9 cellular contexts compared by ENCODE assay signal in genomic region chrX:134186362-134187121, GRCh38. TPM values are rescaled to one million over a fixed set of nuclear protein-coding genes. Genes with fewer than 3 reads are reported as not detected.
DNase-seq lines count a peak whose midpoint lies in the region; ATAC-seq, FAIRE-seq and TF ChIP-seq lines count a peak whose summit lies in the region.
"Had no signal": no experiment of that assay in that cellular context is flagged by ENCODE, and none has a peak within 500 bp of the region (broad histone marks: within the 10 kb centered on the region; RNA-seq: fewer than 3 reads in every experiment).

No MANE protein-coding gene starts in this region.

- H3K4me1 Mint-ChIP-seq in H9 = peaks cover 19 to 32% of the 10 kb centered on the region in 2 experiments

- no peak overlapping the region for H2BK120ac ChIP-seq in H9 (ENCODE audit: low read depth, low read length, poor library complexity, severe bottlenecking)

- H3K4ac ChIP-seq in H9 (ENCODE audit: low read depth, low read length) = no peak overlapping the region

- H2AK5ac ChIP-seq in H9 (ENCODE audit: insufficient read length, low read length) = no peak overlapping the region

- no peak overlapping the region for H3K4me2 ChIP-seq in H9 (ENCODE audit: insufficient read depth, insufficient read length, low read length)

- ATAC-seq in HG02642 (IDR thresholded peaks at IDR 0.05; ENCODE audit: poor library complexity, unreplicated experiment) (peak; percentile 84), GM21526 (IDR thresholded peaks at IDR 0.05; ENCODE audit: low FRiP score, unreplicated experiment) (no peak)

- H3K27ac ChIP-seq in H9 (ENCODE audit: insufficient read length, low read depth, low read length) = no peak overlapping the region

- in situ Hi-C loops in GM13976 (cut with MboI; ENCODE audit: low sequenced_read_pairs, unreplicated experiment) = no loop called here
- in situ Hi-C loops in SK-MEL-5 (cut with HindIII; ENCODE audit: low pct_unique_long_range_greater_than_20kb, low sequenced_read_pairs) = no loop called here

- H3K23ac ChIP-seq in H9 (ENCODE audit: insufficient read length, low read depth, low read length) = no peak overlapping the region

- H3K36me3 ChIP-seq in bronchial epithelial cell (ENCODE audit: control insufficient read depth, insufficient read depth, low read length) = no peaks in the 10 kb centered on the region

- no peak for TF ChIP-seq CTCF in GM13976 (IDR thresholded peaks at IDR 0.05; ENCODE audit: borderline replicate concordance, control extremely low read depth, extremely low read depth, insufficient read depth, missing control alignments)
- no peak for TF ChIP-seq CTCF in bronchial epithelial cell (IDR thresholded peaks at IDR 0.05; ENCODE audit: insufficient read depth, low read length, severe bottlenecking)
- TF ChIP-seq CTCF in H9 (conservative IDR thresholded peaks at IDR 0.05) = no peak

- no peak overlapping the region for H2BK15ac ChIP-seq in H9 (ENCODE audit: low read depth, low read length)

- peaks cover 6% of the 10 kb centered on the region for H3K27me3 Mint-ChIP-seq in H9 (ENCODE audit: low read depth)

- no peak overlapping the region for H4K8ac ChIP-seq in H9 (replicated peaks; ENCODE audit: insufficient read length, low read depth, low read length)

- no peaks in the 10 kb centered on the region for H3K27me3 ChIP-seq in bronchial epithelial cell (ENCODE audit: control insufficient read depth, insufficient read depth, low read length)
- no peaks in the 10 kb centered on the region for H3K27me3 ChIP-seq in H9 (ENCODE audit: insufficient read depth, low read length)

- H2BK20ac ChIP-seq in H9 (ENCODE audit: low read depth, low read length, poor library complexity, severe bottlenecking) = no peak overlapping the region

- no peaks in the 10 kb centered on the region for H3K9me3 ChIP-seq in H9 (ENCODE audit: control insufficient read depth, low read depth, low read length)

- H2AFZ ChIP-seq in H9 (ENCODE audit: low read length) = no peak overlapping the region

- no peak overlapping the region for H3K18ac ChIP-seq in H9 (ENCODE audit: insufficient read length, low read depth, low read length)

- no peak overlapping the region for H3T11ph ChIP-seq in H9 (ENCODE audit: low read length)

- DNase-seq in GM13976 (ENCODE audit: low spot score) (peak; percentile 6), SK-MEL-5 (ENCODE audit: low read depth, low spot score) (peak; percentile 47), bronchial epithelial cell (ENCODE audit: low read depth) (peak; percentile 14), NCI-H2171 (lab: John Stamatoyannopoulos, UW) (no peak), NCI-H2081 (lab: John Stamatoyannopoulos, UW) (no peak), H9 (no peak)

- H3K4me1 ChIP-seq in H9 (ENCODE audit: insufficient read depth, low read length) = no peaks in the 10 kb centered on the region; the same call in 1 of the 2 replicates

- no peaks in the 10 kb centered on the region for H3K23me2 ChIP-seq in H9 (ENCODE audit: insufficient read length, low read depth, low read length, poor library complexity, severe bottlenecking)

- H3K79me1 ChIP-seq in H9 (ENCODE audit: insufficient read depth, low read depth, low read length, poor library complexity, severe bottlenecking) = no peaks in the 10 kb centered on the region

- H3K9me3 Mint-ChIP-seq in H9 = peaks cover 0 to 29% of the 10 kb centered on the region in 2 experiments; a peak in 2 of 5 replicates
- H3K9me3 Mint-ChIP-seq: brain had no signal

- H3K14ac ChIP-seq in H9 (ENCODE audit: insufficient read depth, low read length) = no peak overlapping the region

- no CpG with 5 or more reads among the region's 8 CpGs for WGBS in H9 (ENCODE audit: extremely low coverage, insufficient read length, low lambda C conversion rate)

- H3K4me3 Mint-ChIP-seq in H9 = no peak overlapping the region

- H2BK5ac ChIP-seq in H9 (ENCODE audit: insufficient read length, low read length) = no peak overlapping the region

- H3K27ac Mint-ChIP-seq in H9 = no peak overlapping the region; a peak in 1 of 7 replicates

- H3K56ac ChIP-seq in H9 (ENCODE audit: insufficient read length, low read depth, low read length) = no peak overlapping the region

- no peaks in the 10 kb centered on the region for H4K20me1 ChIP-seq in H9 (ENCODE audit: control insufficient read depth, insufficient read depth, insufficient read length)

- H4K91ac ChIP-seq in H9 (ENCODE audit: insufficient read length, low read depth, low read length) = no peak overlapping the region

- H3K9ac ChIP-seq in H9 (ENCODE audit: extremely low read depth, insufficient read length, low read length) = no peak overlapping the region

- peaks cover 0 to 2% (median 0%) of the 10 kb centered on the region in 3 experiments; a peak in 1 of 7 replicates for H3K36me3 Mint-ChIP-seq in H9 (ENCODE audit: insufficient read depth in 1 of 3, low read depth in 3 of 3)
- H3K36me3 Mint-ChIP-seq: brain had no signal

- no peak overlapping the region for H2BK12ac ChIP-seq in H9 (ENCODE audit: insufficient read length, low read depth, low read length)

- FAIRE-seq in bronchial epithelial cell (lab: Jason Lieb, UNC) = no peak

- no peaks in the 10 kb centered on the region for H3K79me2 ChIP-seq in H9 (ENCODE audit: insufficient read depth, low read length)

- no peak overlapping the region for H3K4me3 ChIP-seq in bronchial epithelial cell (ENCODE audit: low read depth, low read length)

- H4K5ac ChIP-seq in H9 (ENCODE audit: insufficient read length, low read depth, low read length) = no peak overlapping the region

RNA-seq across cellular contexts. Expression of gene CCDC160, which starts 50.4 kb away (rescaled TPM):
- total RNA-seq in SK-MEL-5 (2014; rRNA removed; shearing (Covaris generic)) = not detected in 2 replicates
- 0.23 and 0.25 TPM in 2 replicates for polyA plus RNA-seq in SK-MEL-5 (2015; cell fraction: cytosol; rRNA removed)
- 0.16 TPM in 1 of 2 replicates, not detected in the other for polyA plus RNA-seq in SK-MEL-5 (2015; cell fraction: nucleus; rRNA removed)
- total RNA-seq in bronchial epithelial cell (not detected in 2 replicates), H9 (2021) (0.97 and 1.2 TPM in 2 replicates)

Comparison
In these comparisons a context has a peak if more than half of its experiments do, and no peak if none do; other contexts are left out.
1. DNase-seq: peak in GM13976 (single experiment), SK-MEL-5 (single experiment) and bronchial epithelial cell (single experiment); none in NCI-H2171 (single experiment), NCI-H2081 (0 of 2) and H9 (single experiment).